30 cellular contexts compared by ENCODE assay signal in genomic region chr10:66642217-66642616, GRCh38.
DNase-seq lines count a peak whose midpoint lies in the region; ATAC-seq and TF ChIP-seq lines count a peak whose summit lies in the region.
"Had no signal": no experiment of that assay in that cellular context is flagged by ENCODE, and none has a peak within 500 bp of the region (broad histone marks: within the 10 kb centered on the region; RNA-seq: fewer than 3 reads in every experiment).

No MANE protein-coding gene starts in this region.

- BruUV-seq in MCF 10A (replicated peaks; lab: Mats Ljungman, UMichigan) (no TSS peak), mammary epithelial cell (replicated peaks; lab: Mats Ljungman, UMichigan) (no TSS peak)

- WGBS in mammary epithelial cell (ENCODE audit: low coverage, missing lambda C conversion rate): 94% methylated on average over 1 of the region's 1 CpG

- H3K79me2 ChIP-seq in mammary epithelial cell (ENCODE audit: insufficient read depth, low read length): no peaks in the 10 kb centered on the region

- H3K9me3 Mint-ChIP-seq in MCF 10A (ENCODE audit: unreplicated experiment) (no peaks in the 10 kb centered on the region), mesothelial cell of epicardium (no peaks in the 10 kb centered on the region)

- dilution Hi-C loops in mammary epithelial cell (cut with HindIII; ENCODE audit: low sequenced_read_pairs): no loop called here

- H3K4me1 ChIP-seq in breast epithelium (no peaks in the 10 kb centered on the region), mammary epithelial cell (ENCODE audit: insufficient read depth, low read length) (peaks cover 11% of the 10 kb centered on the region)
- H3K4me1 ChIP-seq: BE2C had no signal

- H3K27ac Mint-ChIP-seq in MCF 10A (ENCODE audit: low read depth, unreplicated experiment) (peak overlapping the region; percentile 6), mesothelial cell of epicardium (no peak overlapping the region)
- H3K27ac Mint-ChIP-seq: CD14-positive monocyte; CD8-positive, alpha-beta memory T cell; H9; HFFc6 had no signal

- TF ChIP-seq CTCF in MCF 10A (IDR thresholded peaks at IDR 0.05; ENCODE audit: unreplicated experiment): no peak
- no peak for TF ChIP-seq CTCF in breast epithelium (IDR thresholded peaks at IDR 0.05)
- TF ChIP-seq CTCF in mammary epithelial cell (conservative IDR thresholded peaks at IDR 0.05 in 1 of 2, IDR thresholded peaks at IDR 0.05 in 1 of 2; ENCODE audit: extremely low read depth in 1 of 2, insufficient read depth in 1 of 2, low read depth in 1 of 2, low read length in 2 of 2): no peak
- TF ChIP-seq CTCF in mesothelial cell of epicardium (IDR thresholded peaks at IDR 0.05; ENCODE audit: unreplicated experiment): no peak

- H2AFZ ChIP-seq in mammary epithelial cell (ENCODE audit: low read depth, low read length): no peak overlapping the region
- H2AFZ ChIP-seq: GM23248 had no signal

- intact Hi-C loops in MCF 10A (cut with micrococcal nuclease): no loop called here
- intact Hi-C loops in breast epithelium (cut with DNase I; ENCODE audit: low total_unique reads): loop anchor here (5.0 kb wide), 1 partner anchor 1920 kb away; no protein-coding TSS in a partner anchor
- intact Hi-C loops in mammary epithelial cell (cut with micrococcal nuclease): no loop called here

- no peak overlapping the region for H3K9ac ChIP-seq in mammary epithelial cell (ENCODE audit: insufficient read depth, low read length)
- H3K9ac ChIP-seq: GM23248 had no signal

- DNase-seq in MCF 10A (ENCODE audit: unreplicated experiment) (peak; percentile 29), breast epithelium (ENCODE audit: low spot score in 2 of 2) (no peak), mammary epithelial cell (peak; percentile 51), iris pigment epithelial cell (ENCODE audit: low read depth) (peak; percentile 67), mesothelial cell of epicardium (ENCODE audit: low spot score in 2 of 2, unreplicated experiment in 2 of 2) (no peak), NCI-H2029 treated with DMSO at 0.1 percent for 48 hours (lab: John Stamatoyannopoulos, UW) (no peak), GOT3 (lab: John Stamatoyannopoulos, UW) (no peak)
- DNase-seq: ACHN; BE2C; CD8-positive, alpha-beta memory T cell; DMS 273 treated with DMSO at 0.1 percent for 48 hours; DMS79; GM23248; H9; HFFc6; IMR-90; KG1; NCI-H1092; NCI-H1436; NCI-H187 treated with DMSO at 0.1 percent for 48 hours; NCI-H2107; NCI-H526; NCI-H82; NK-92 treated with Interleukin-12 subunit alpha and Interleukin-12 subunit beta, amount 100 ng/mL, for 24 hours; SHP77 had no signal

- H3K36me3 Mint-ChIP-seq in MCF 10A (ENCODE audit: insufficient read depth, unreplicated experiment) (peaks cover 7% of the 10 kb centered on the region), mesothelial cell of epicardium (no peaks in the 10 kb centered on the region)
- H3K36me3 Mint-ChIP-seq: CD14-positive monocyte; CD8-positive, alpha-beta memory T cell had no signal

- H3K9me3 ChIP-seq in breast epithelium (no peaks in the 10 kb centered on the region), mammary epithelial cell (replicated peaks; ENCODE audit: insufficient read depth, low read length) (no peaks in the 10 kb centered on the region)
- H3K9me3 ChIP-seq: BE2C had no signal

- H3K27me3 ChIP-seq in breast epithelium: no peaks in the 10 kb centered on the region
- H3K27me3 ChIP-seq in mammary epithelial cell (ENCODE audit: insufficient read depth, low read length): no peaks in the 10 kb centered on the region
- H3K27me3 ChIP-seq: BE2C had no signal

- H3K36me3 ChIP-seq in breast epithelium (no peaks in the 10 kb centered on the region), mammary epithelial cell (ENCODE audit: insufficient read depth, low read length) (no peaks in the 10 kb centered on the region)
- H3K36me3 ChIP-seq: BE2C had no signal

- H3K4me3 Mint-ChIP-seq in MCF 10A (ENCODE audit: unreplicated experiment) (no peak overlapping the region), mesothelial cell of epicardium (no peak overlapping the region)
- H3K4me3 Mint-ChIP-seq: CD14-positive monocyte; CD8-positive, alpha-beta memory T cell; H9; HFFc6 had no signal

- H3K4me3 ChIP-seq in breast epithelium (no peak overlapping the region), mammary epithelial cell (replicated peaks in 1 of 3; ENCODE audit: insufficient read depth in 1 of 3, low read depth in 2 of 3, low read length in 3 of 3) (no peak overlapping the region)
- H3K4me3 ChIP-seq: GM23248 had no signal

- POLR2A ChIA-PET in MCF 10A (lab: Yijun Ruan, JAX): interaction anchor here (0.6 kb wide), 1 partner anchor 215 kb away, joined by 5 read pairs; no protein-coding TSS in a partner anchor

- no peak overlapping the region for H3K4me2 ChIP-seq in mammary epithelial cell (ENCODE audit: insufficient read depth, low read depth, low read length)

- in situ Hi-C loops in mammary epithelial cell (cut with MboI; ENCODE audit: low sequenced_read_pairs in 2 of 2): no loop called here

- H3K27me3 Mint-ChIP-seq in MCF 10A (ENCODE audit: insufficient read depth, unreplicated experiment) (no peaks in the 10 kb centered on the region), mesothelial cell of epicardium (ENCODE audit: low read depth) (no peaks in the 10 kb centered on the region)
- H3K27me3 Mint-ChIP-seq: CD8-positive, alpha-beta memory T cell had no signal

- H3K4me1 Mint-ChIP-seq in MCF 10A (ENCODE audit: insufficient read depth, unreplicated experiment): peaks cover 11% of the 10 kb centered on the region
- H3K4me1 Mint-ChIP-seq in mesothelial cell of epicardium: no peaks in the 10 kb centered on the region
- H3K4me1 Mint-ChIP-seq: CD14-positive monocyte; CD8-positive, alpha-beta memory T cell had no signal

- CTCF ChIA-PET in MCF 10A (lab: Yijun Ruan, JAX): no interaction called here
- CTCF ChIA-PET in mammary epithelial cell (lab: Charles Lee; ENCODE audit: low non-redundant PET): no interaction called here

- no peak for TF ChIP-seq POLR2A in breast epithelium (IDR thresholded peaks at IDR 0.05)

- H3K27ac ChIP-seq in breast epithelium (no peak overlapping the region), mammary epithelial cell (ENCODE audit: insufficient read depth, low read depth, low read length) (no peak overlapping the region)
- H3K27ac ChIP-seq: 22Rv1, GM23248, RWPE1 had no signal

- H4K20me1 ChIP-seq in mammary epithelial cell (ENCODE audit: insufficient read depth, low read length): no peaks in the 10 kb centered on the region

- ATAC-seq in GM18867 (IDR thresholded peaks at IDR 0.05; ENCODE audit: unreplicated experiment): no peak
- ATAC-seq: Panc1 had no signal

Comparison
In these comparisons a context has a peak if more than half of its experiments do, and no peak if none do; other contexts are left out.
1. DNase-seq: peak in MCF 10A (single experiment), mammary epithelial cell (single experiment) and iris pigment epithelial cell (single experiment); none in breast epithelium (0 of 2), mesothelial cell of epicardium (0 of 2), NCI-H2029 treated with DMSO at 0.1 percent for 48 hours (single experiment) and GOT3 (single experiment).